ENCODE assay signal across 15 cellular contexts in genomic region chr15:29566914-29567313, GRCh38.
"Had no signal": no experiment of that assay in that cellular context is flagged by ENCODE, and none has a peak within 500 bp of the region (broad histone marks: within the 10 kb centered on the region; RNA-seq: fewer than 3 reads in every experiment).

No MANE protein-coding gene starts in this region.

- DNase-seq: activated CD4-positive, alpha-beta T cell treated with anti-CD3 and anti-CD28 coated beads, Interleukin-2, amount 50 U/mL, for 48 hours; activated CD4-positive, CD25-positive, alpha-beta regulatory T cell treated with anti-CD3 and anti-CD28 coated beads, Interleukin-2, amount 50 U/mL, for 72 hours; activated gamma-delta T cell; activated naive CD8-positive, alpha-beta T cell treated with anti-CD3 and anti-CD28 coated beads, Interleukin-2, amount 10 ng/mL, durations not matched to agents 7 days and 5 days; activated T-cell treated with anti-CD3 and anti-CD28 coated beads, Interleukin-2, amount 50 U/mL, for 4 hours; aorta; esophagus squamous epithelium; foreskin fibroblast; head of caudate nucleus; stimulated activated CD4-positive, alpha-beta T cell treated with anti-CD3 and anti-CD28 coated beads, Interleukin-15, amount 100 ng/mL, for 24 hours; stimulated activated CD4-positive, alpha-beta T cell treated with anti-CD3 and anti-CD28 coated beads, Interleukin-4, amount 100 ng/mL, for 4 hours; stimulated activated naive CD8-positive, alpha-beta T cell treated with anti-CD3 and anti-CD28 coated beads, Interleukin-15, amount 100 ng/mL, for 72 hours; testis; upper lobe of right lung had no signal

- H3K27ac Mint-ChIP-seq: activated naive CD8-positive, alpha-beta T cell treated with anti-CD3 and anti-CD28 coated beads, Interleukin-2, amount 10 ng/mL, durations not matched to agents 7 days and 5 days had no signal

- H3K27me3 ChIP-seq: testis had no signal

- H3K4me3 Mint-ChIP-seq: activated naive CD8-positive, alpha-beta T cell treated with anti-CD3 and anti-CD28 coated beads, Interleukin-2, amount 10 ng/mL, durations not matched to agents 7 days and 5 days; activated T-cell treated with anti-CD3 and anti-CD28 coated beads, Interleukin-2, amount 50 U/mL, for 4 hours; stimulated activated naive CD8-positive, alpha-beta T cell treated with anti-CD3 and anti-CD28 coated beads, Interleukin-15, amount 100 ng/mL, for 72 hours had no signal

- H3K4me3 ChIP-seq: esophagus squamous epithelium, testis, upper lobe of right lung had no signal

- H3K9ac ChIP-seq: parathyroid adenoma had no signal

- ATAC-seq: activated T-cell treated with anti-CD3 and anti-CD28 coated beads, Interleukin-2, amount 50 U/mL, for 4 hours; stimulated activated naive CD8-positive, alpha-beta T cell treated with anti-CD3 and anti-CD28 coated beads, Interleukin-15, amount 100 ng/mL, for 72 hours; upper lobe of right lung had no signal

- H2AFZ ChIP-seq: parathyroid adenoma had no signal

- H3K36me3 ChIP-seq: esophagus squamous epithelium, upper lobe of right lung had no signal

- H3K9me3 Mint-ChIP-seq: activated naive CD8-positive, alpha-beta T cell treated with anti-CD3 and anti-CD28 coated beads, Interleukin-2, amount 10 ng/mL, durations not matched to agents 7 days and 5 days; stimulated activated naive CD8-positive, alpha-beta T cell treated with anti-CD3 and anti-CD28 coated beads, Interleukin-15, amount 100 ng/mL, for 72 hours had no signal

- H3K9me3 ChIP-seq: esophagus squamous epithelium, testis, upper lobe of right lung had no signal

- H3K27ac ChIP-seq: esophagus squamous epithelium, parathyroid adenoma, testis, upper lobe of right lung had no signal
